Comparison of ENCODE assay signal across 9 cellular contexts in genomic region chr3:81218023-81218422, GRCh38.
DNase-seq lines count a peak whose midpoint lies in the region; ATAC-seq and TF ChIP-seq lines count a peak whose summit lies in the region.
"Had no signal": no experiment of that assay in that cellular context is flagged by ENCODE, and none has a peak within 500 bp of the region (broad histone marks: within the 10 kb centered on the region; RNA-seq: fewer than 3 reads in every experiment).

No MANE protein-coding gene starts in this region.

- no peak overlapping the region for H2AFZ ChIP-seq in PC-9

- no peak for ATAC-seq in activated T-cell treated with anti-CD3 and anti-CD28 coated beads, Interleukin-2, amount 50 U/mL, for 4 hours

- H3K79me2 ChIP-seq in PC-9 (ENCODE audit: low read depth) = no peaks in the 10 kb centered on the region

- no peaks in the 10 kb centered on the region for H3K36me3 ChIP-seq in H7 (replicated peaks; ENCODE audit: control insufficient read depth, insufficient read depth, low read length)
- H3K36me3 ChIP-seq in PC-9 (ENCODE audit: low read depth) = no peaks in the 10 kb centered on the region
- no peaks in the 10 kb centered on the region for H3K36me3 ChIP-seq in iPS DF 6.9 (ENCODE audit: control insufficient read depth, insufficient read depth, low read length)
- H3K36me3 ChIP-seq in effector memory CD4-positive, alpha-beta T cell (ENCODE audit: control insufficient read depth, insufficient read depth, low read length) = no peaks in the 10 kb centered on the region

- BruUV-seq in PC-9 (replicated peaks; lab: Mats Ljungman, UMichigan) = no TSS peak

- H3K36me3 Mint-ChIP-seq in activated CD4-positive, alpha-beta memory T cell treated with anti-CD3 and anti-CD28 coated beads, Interleukin-2, amount 10 ng/mL, durations not matched to agents 7 days and 5 days (ENCODE audit: low read depth) = no peaks in the 10 kb centered on the region
- no peaks in the 10 kb centered on the region for H3K36me3 Mint-ChIP-seq in activated T-cell treated with anti-CD3 and anti-CD28 coated beads, Interleukin-2, amount 50 U/mL, for 4 hours (ENCODE audit: insufficient read depth)

- CTCF ChIA-PET in PC-9 (lab: Charles Lee) = no interaction called here
- CTCF ChIA-PET in activated CD4-positive, alpha-beta memory T cell treated with anti-CD3 and anti-CD28 coated beads, Interleukin-2, amount 10 ng/mL, durations not matched to agents 7 days and 5 days (lab: Charles Lee) = no interaction called here

- TF ChIP-seq CTCF in AG09319 (IDR thresholded peaks at IDR 0.05; ENCODE audit: low read depth, low read length) = peak; percentile 54
- TF ChIP-seq CTCF in PC-9 (conservative IDR thresholded peaks at IDR 0.05) = peak; percentile 48; the same call in 1 of the 2 replicates

- H3K4me3 ChIP-seq in H7 (ENCODE audit: insufficient read depth, low read depth, low read length) = no peak overlapping the region
- H3K4me3 ChIP-seq in PC-9 = no peak overlapping the region
- no peak overlapping the region for H3K4me3 ChIP-seq in iPS DF 6.9 (ENCODE audit: low read length)
- H3K4me3 ChIP-seq in effector memory CD4-positive, alpha-beta T cell (ENCODE audit: insufficient read depth, low read depth, low read length, poor library complexity, severe bottlenecking) = no peak overlapping the region

- no CpG with 5 or more reads among the region's 1 CpG for WGBS in iPS DF 6.9 (ENCODE audit: insufficient coverage, insufficient read length)

- POLR2A ChIA-PET in PC-9 (lab: Charles Lee; ENCODE audit: unreplicated experiment) = no interaction called here
- POLR2A ChIA-PET in activated CD4-positive, alpha-beta memory T cell treated with anti-CD3 and anti-CD28 coated beads, Interleukin-2, amount 10 ng/mL, durations not matched to agents 7 days and 5 days (lab: Charles Lee) = no interaction called here

- H3K4me1 ChIP-seq in PC-9 (replicated peaks; ENCODE audit: insufficient read depth) (0 out of 2 replicates have a peak, but pooled peaks cover 8% of the 10 kb centered on the region), iPS DF 6.9 (ENCODE audit: control insufficient read depth, insufficient read depth, low read length) (no peaks in the 10 kb centered on the region)
- no peaks in the 10 kb centered on the region for H3K4me1 ChIP-seq in effector memory CD4-positive, alpha-beta T cell (ENCODE audit: control insufficient read depth, insufficient read depth, low read length, poor library complexity, severe bottlenecking)

- H3K4me2 ChIP-seq in PC-9 = no peak overlapping the region
- H3K4me2 ChIP-seq: KMS-11 had no signal

- H3K27me3 ChIP-seq in H7 (ENCODE audit: control insufficient read depth, insufficient read depth, low read length) = no peaks in the 10 kb centered on the region
- H3K27me3 ChIP-seq in PC-9 (ENCODE audit: insufficient read depth, low read depth) = no peaks in the 10 kb centered on the region
- no peaks in the 10 kb centered on the region for H3K27me3 ChIP-seq in iPS DF 6.9 (ENCODE audit: control insufficient read depth, insufficient read depth, low read length)
- no peaks in the 10 kb centered on the region for H3K27me3 ChIP-seq in effector memory CD4-positive, alpha-beta T cell (replicated peaks; ENCODE audit: control insufficient read depth, insufficient read depth, low read length, poor library complexity, severe bottlenecking)

- H3K4me3 Mint-ChIP-seq in activated CD4-positive, alpha-beta memory T cell treated with anti-CD3 and anti-CD28 coated beads, Interleukin-2, amount 10 ng/mL, durations not matched to agents 7 days and 5 days = no peak overlapping the region
- no peak overlapping the region for H3K4me3 Mint-ChIP-seq in activated T-cell treated with anti-CD3 and anti-CD28 coated beads, Interleukin-2, amount 50 U/mL, for 4 hours

- H3K27ac Mint-ChIP-seq in activated CD4-positive, alpha-beta memory T cell treated with anti-CD3 and anti-CD28 coated beads, Interleukin-2, amount 10 ng/mL, durations not matched to agents 7 days and 5 days = no peak overlapping the region

- intact Hi-C loops in PC-9 (cut with micrococcal nuclease; ENCODE audit: unreplicated experiment) = no loop called here

- no peaks in the 10 kb centered on the region for H3K9me3 ChIP-seq in PC-9 (ENCODE audit: insufficient read depth, low read depth)
- no peaks in the 10 kb centered on the region for H3K9me3 ChIP-seq in iPS DF 6.9 (ENCODE audit: control insufficient read depth, insufficient read depth, low read length)
- H3K9me3 ChIP-seq in effector memory CD4-positive, alpha-beta T cell (ENCODE audit: control insufficient read depth, low read length) = no peaks in the 10 kb centered on the region

- no peaks in the 10 kb centered on the region for H3K9me3 Mint-ChIP-seq in activated CD4-positive, alpha-beta memory T cell treated with anti-CD3 and anti-CD28 coated beads, Interleukin-2, amount 10 ng/mL, durations not matched to agents 7 days and 5 days
- peaks cover 3% of the 10 kb centered on the region for H3K9me3 Mint-ChIP-seq in activated T-cell treated with anti-CD3 and anti-CD28 coated beads, Interleukin-2, amount 50 U/mL, for 4 hours

- H3K27me3 Mint-ChIP-seq in activated CD4-positive, alpha-beta memory T cell treated with anti-CD3 and anti-CD28 coated beads, Interleukin-2, amount 10 ng/mL, durations not matched to agents 7 days and 5 days = no peaks in the 10 kb centered on the region
- H3K27me3 Mint-ChIP-seq in activated T-cell treated with anti-CD3 and anti-CD28 coated beads, Interleukin-2, amount 50 U/mL, for 4 hours (ENCODE audit: low read depth) = no peaks in the 10 kb centered on the region

- H3F3A ChIP-seq in PC-9 (ENCODE audit: insufficient read depth, low read depth) = no peaks in the 10 kb centered on the region

- no peaks in the 10 kb centered on the region for H4K20me1 ChIP-seq in PC-9 (ENCODE audit: insufficient read depth)

- no peak for DNase-seq in AG09319 (ENCODE audit: extremely low read depth, low read depth)
- DNase-seq in H7 = peak; percentile 6
- peak in 1 of 2 experiments; percentile 3 for DNase-seq in PC-9
- peak; percentile 9 for DNase-seq in iPS DF 6.9 (ENCODE audit: low read depth, low spot score)
- DNase-seq in HT-29 (ENCODE audit: low spot score) = no peak
- no peak for DNase-seq in activated CD4-positive, alpha-beta memory T cell treated with anti-CD3 and anti-CD28 coated beads, Interleukin-2, amount 10 ng/mL, durations not matched to agents 7 days and 5 days
- DNase-seq in effector memory CD4-positive, alpha-beta T cell = no peak
- DNase-seq in activated T-cell treated with anti-CD3 and anti-CD28 coated beads, Interleukin-2, amount 50 U/mL, for 4 hours = no peak

- H3K27ac ChIP-seq in PC-9 = no peak overlapping the region
- H3K27ac ChIP-seq in iPS DF 6.9 (ENCODE audit: low read length) = no peak overlapping the region
- H3K27ac ChIP-seq in effector memory CD4-positive, alpha-beta T cell (ENCODE audit: insufficient read depth, low read length, poor library complexity, severe bottlenecking) = no peak overlapping the region
- H3K27ac ChIP-seq: KMS-11 had no signal

- H3K4me1 Mint-ChIP-seq in activated CD4-positive, alpha-beta memory T cell treated with anti-CD3 and anti-CD28 coated beads, Interleukin-2, amount 10 ng/mL, durations not matched to agents 7 days and 5 days = no peaks in the 10 kb centered on the region
- no peaks in the 10 kb centered on the region for H3K4me1 Mint-ChIP-seq in activated T-cell treated with anti-CD3 and anti-CD28 coated beads, Interleukin-2, amount 50 U/mL, for 4 hours (ENCODE audit: low read depth)

- H3K9me2 ChIP-seq in PC-9 (ENCODE audit: insufficient read depth) = no peaks in the 10 kb centered on the region

Comparison
In these comparisons a context has a peak if more than half of its experiments do, and no peak if none do; other contexts are left out.
1. DNase-seq: peak in H7 (single experiment) and iPS DF 6.9 (single experiment); none in AG09319 (single experiment), HT-29 (single experiment), activated CD4-positive, alpha-beta memory T cell treated with anti-CD3 and anti-CD28 coated beads, Interleukin-2, amount 10 ng/mL, durations not matched to agents 7 days and 5 days (single experiment), effector memory CD4-positive, alpha-beta T cell (0 of 3) and activated T-cell treated with anti-CD3 and anti-CD28 coated beads, Interleukin-2, amount 50 U/mL, for 4 hours (single experiment).